ENCODE assay signal across 8 cellular contexts in the genomic region with DNA sequence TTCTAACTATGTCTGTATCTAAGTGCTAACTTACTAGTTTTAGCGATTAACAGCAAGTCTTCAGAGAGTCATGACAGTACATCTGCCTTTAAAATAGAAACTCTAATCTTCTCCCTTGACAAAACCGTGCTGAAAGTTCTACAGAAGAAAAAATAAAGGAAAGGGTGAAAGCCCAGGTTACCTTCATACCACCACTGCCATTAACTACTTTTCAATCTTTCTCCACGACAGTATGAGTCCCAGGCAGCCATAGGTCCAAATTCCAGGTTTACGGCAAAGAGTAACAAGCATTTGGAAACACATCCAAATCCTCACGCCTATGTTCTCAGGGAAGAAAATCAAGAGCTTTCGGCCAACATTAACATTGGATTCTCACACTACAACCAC. TPM values are rescaled to one million over a fixed set of nuclear protein-coding genes. Genes with fewer than 3 reads are reported as not detected.
DNase-seq lines count a peak whose midpoint lies in the region; ATAC-seq, FAIRE-seq and TF ChIP-seq lines count a peak whose summit lies in the region.

No MANE protein-coding gene starts in this region.

- ATAC-seq in HG03521 (IDR thresholded peaks at IDR 0.05; ENCODE audit: unreplicated experiment) (no peak), HG03342 (IDR thresholded peaks at IDR 0.05; ENCODE audit: unreplicated experiment) (no peak)

- H3K4me1 ChIP-seq in thymus (ENCODE audit: control insufficient read depth, insufficient read depth, low read length): no peaks in the 10 kb centered on the region

- peaks cover 15% of the 10 kb centered on the region for H3K4me1 Mint-ChIP-seq in activated CD4-positive, alpha-beta T cell treated with anti-CD3 and anti-CD28 coated beads, Interleukin-2, amount 10 ng/mL, durations not matched to agents 24 days and 14 days
- H3K4me1 Mint-ChIP-seq in activated T-helper 2 cell treated with anti-CD3 and anti-CD28 coated beads, Interferon-gamma antibody, Interleukin-2, Interleukin-4, amounts not matched to agents 10 μg/mL and 5 μg/mL and 100 μg/mL, durations not matched to agents 14 hours and 24 hours and 36 hours (ENCODE audit: low read depth): peaks cover 14% of the 10 kb centered on the region

- WGBS in thymus: 0% methylated on average over 6 of the region's 6 CpGs

- no peak for TF ChIP-seq CTCF in kidney epithelial cell (IDR thresholded peaks at IDR 0.05; ENCODE audit: insufficient read depth, low read length, poor library complexity, severe bottlenecking)

- H3K36me3 Mint-ChIP-seq in activated CD4-positive, alpha-beta T cell treated with anti-CD3 and anti-CD28 coated beads, Interleukin-2, amount 10 ng/mL, durations not matched to agents 24 days and 14 days (ENCODE audit: low read depth): peaks cover 18% of the 10 kb centered on the region
- H3K36me3 Mint-ChIP-seq in activated T-helper 2 cell treated with anti-CD3 and anti-CD28 coated beads, Interferon-gamma antibody, Interleukin-2, Interleukin-4, amounts not matched to agents 10 μg/mL and 5 μg/mL and 100 μg/mL, durations not matched to agents 14 hours and 24 hours and 36 hours (ENCODE audit: low read depth): peaks cover 39% of the 10 kb centered on the region

- H3K9me3 Mint-ChIP-seq in activated CD4-positive, alpha-beta T cell treated with anti-CD3 and anti-CD28 coated beads, Interleukin-2, amount 10 ng/mL, durations not matched to agents 24 days and 14 days: no peaks in the 10 kb centered on the region
- H3K9me3 Mint-ChIP-seq in activated T-helper 2 cell treated with anti-CD3 and anti-CD28 coated beads, Interferon-gamma antibody, Interleukin-2, Interleukin-4, amounts not matched to agents 10 μg/mL and 5 μg/mL and 100 μg/mL, durations not matched to agents 14 hours and 24 hours and 36 hours: no peaks in the 10 kb centered on the region

- H3K27me3 ChIP-seq in kidney epithelial cell (ENCODE audit: control insufficient read depth, insufficient read depth, low read length) (no peaks in the 10 kb centered on the region), thymus (ENCODE audit: control insufficient read depth, insufficient read depth) (no peaks in the 10 kb centered on the region)

- no peak for FAIRE-seq in GM12891 (lab: Jason Lieb, UNC)

- H3K4me3 Mint-ChIP-seq in activated CD4-positive, alpha-beta T cell treated with anti-CD3 and anti-CD28 coated beads, Interleukin-2, amount 10 ng/mL, durations not matched to agents 24 days and 14 days: peak overlapping the region; percentile 99
- peak overlapping the region; percentile 97 for H3K4me3 Mint-ChIP-seq in activated T-helper 2 cell treated with anti-CD3 and anti-CD28 coated beads, Interferon-gamma antibody, Interleukin-2, Interleukin-4, amounts not matched to agents 10 μg/mL and 5 μg/mL and 100 μg/mL, durations not matched to agents 14 hours and 24 hours and 36 hours (ENCODE audit: low read depth)

- DNase-seq in activated CD4-positive, alpha-beta T cell treated with anti-CD3 and anti-CD28 coated beads, Interleukin-2, amount 10 ng/mL, durations not matched to agents 24 days and 14 days: no peak
- no peak for DNase-seq in activated CD4-positive, alpha-beta T cell treated with anti-CD3 and anti-CD28 coated beads, Interleukin-2, amount 50 U/mL, for 4 hours
- no peak for DNase-seq in activated T-helper 2 cell treated with anti-CD3 and anti-CD28 coated beads, Interferon-gamma antibody, Interleukin-2, Interleukin-4, amounts not matched to agents 10 μg/mL and 5 μg/mL and 100 μg/mL, durations not matched to agents 14 hours and 24 hours and 36 hours (ENCODE audit: low spot score)
- no peak for DNase-seq in kidney epithelial cell (ENCODE audit: low read depth)
- no peak for DNase-seq in GM12891 (ENCODE audit: insufficient read length, low spot score)

- H3K4me3 ChIP-seq in kidney epithelial cell (ENCODE audit: low read depth, low read length) (peak overlapping the region; percentile 70), thymus (ENCODE audit: low read length) (peak overlapping the region; percentile 60)

- no peaks in the 10 kb centered on the region for H3K9me3 ChIP-seq in thymus (ENCODE audit: control insufficient read depth)

- H3K27me3 Mint-ChIP-seq in activated CD4-positive, alpha-beta T cell treated with anti-CD3 and anti-CD28 coated beads, Interleukin-2, amount 10 ng/mL, durations not matched to agents 24 days and 14 days: no peaks in the 10 kb centered on the region
- no peaks in the 10 kb centered on the region for H3K27me3 Mint-ChIP-seq in activated T-helper 2 cell treated with anti-CD3 and anti-CD28 coated beads, Interferon-gamma antibody, Interleukin-2, Interleukin-4, amounts not matched to agents 10 μg/mL and 5 μg/mL and 100 μg/mL, durations not matched to agents 14 hours and 24 hours and 36 hours (ENCODE audit: low read depth)

- intact Hi-C loops in activated CD4-positive, alpha-beta T cell treated with anti-CD3 and anti-CD28 coated beads, Interleukin-2, amount 10 ng/mL, durations not matched to agents 24 days and 14 days (cut with micrococcal nuclease): loop anchor here (2.0 to 5.0 kb wide), 5 partner anchors 53 to 1881 kb away; partner anchors contain the start of genes CHIC1, PBDC1 and UPRT
- intact Hi-C loops in activated T-helper 2 cell treated with anti-CD3 and anti-CD28 coated beads, Interferon-gamma antibody, Interleukin-2, Interleukin-4, amounts not matched to agents 10 μg/mL and 5 μg/mL and 100 μg/mL, durations not matched to agents 14 hours and 24 hours and 36 hours (cut with micrococcal nuclease): loop anchor here (5.0 kb wide), 2 partner anchors 261 to 729 kb away; partner anchors contain the start of gene CHIC1

- H3K36me3 ChIP-seq in kidney epithelial cell (ENCODE audit: control insufficient read depth, insufficient read depth, low read length): no peaks in the 10 kb centered on the region
- peaks cover 3% of the 10 kb centered on the region for H3K36me3 ChIP-seq in thymus (ENCODE audit: control insufficient read depth, insufficient read depth)

- peak overlapping the region; percentile 92 for H3K27ac ChIP-seq in thymus (ENCODE audit: low read depth)

- peak overlapping the region; percentile 100 for H3K27ac Mint-ChIP-seq in activated CD4-positive, alpha-beta T cell treated with anti-CD3 and anti-CD28 coated beads, Interleukin-2, amount 10 ng/mL, durations not matched to agents 24 days and 14 days
- H3K27ac Mint-ChIP-seq in activated T-helper 2 cell treated with anti-CD3 and anti-CD28 coated beads, Interferon-gamma antibody, Interleukin-2, Interleukin-4, amounts not matched to agents 10 μg/mL and 5 μg/mL and 100 μg/mL, durations not matched to agents 14 hours and 24 hours and 36 hours: peak overlapping the region; percentile 100

- no peak for TF ChIP-seq POLR2A in GM12891 (IDR thresholded peaks at IDR 0.05; ENCODE audit: low read depth, low read length)

TF ChIP-seq in GM12891, 5 proteins besides CTCF, POLR2A, EP300 and RAD21:
- TF ChIP-seq TAF1 (IDR thresholded peaks at IDR 0.05; ENCODE audit: low read depth, low read length): no peak
- TF ChIP-seq POLR2AphosphoS5 (IDR thresholded peaks at IDR 0.05; ENCODE audit: low read depth, low read length): no peak
- no peak for TF ChIP-seq SPI1 (IDR thresholded peaks at IDR 0.05; ENCODE audit: low read depth, low read length)
- no peak for TF ChIP-seq PAX5 (IDR thresholded peaks at IDR 0.05; ENCODE audit: insufficient read depth, low read length, severe bottlenecking)
- TF ChIP-seq POU2F2 (IDR thresholded peaks at IDR 0.05; ENCODE audit: low read depth, low read length): no peak
TF ChIP-seq in GM12891: peak in this region for 0.

RNA-seq across cellular contexts. Expression of gene ZCCHC13, which starts 12.4 kb away (rescaled TPM):
- total RNA-seq in activated CD4-positive, alpha-beta T cell treated with anti-CD3 and anti-CD28 coated beads, Interleukin-2, amount 10 ng/mL, durations not matched to agents 24 days and 14 days: not detected in 2 replicates
- not detected in 2 replicates for total RNA-seq in activated T-helper 2 cell treated with anti-CD3 and anti-CD28 coated beads, Interferon-gamma antibody, Interleukin-2, Interleukin-4, amounts not matched to agents 10 μg/mL and 5 μg/mL and 100 μg/mL, durations not matched to agents 14 hours and 24 hours and 36 hours
- total RNA-seq in kidney epithelial cell: not detected in 2 replicates
- not detected for polyA plus RNA-seq in thymus
- not detected for polyA plus RNA-seq in GM12891 (2012; ENCODE audit: low read depth, missing spikeins)
